Comparison of ENCODE assay signal across 27 cellular contexts in the genomic region with DNA sequence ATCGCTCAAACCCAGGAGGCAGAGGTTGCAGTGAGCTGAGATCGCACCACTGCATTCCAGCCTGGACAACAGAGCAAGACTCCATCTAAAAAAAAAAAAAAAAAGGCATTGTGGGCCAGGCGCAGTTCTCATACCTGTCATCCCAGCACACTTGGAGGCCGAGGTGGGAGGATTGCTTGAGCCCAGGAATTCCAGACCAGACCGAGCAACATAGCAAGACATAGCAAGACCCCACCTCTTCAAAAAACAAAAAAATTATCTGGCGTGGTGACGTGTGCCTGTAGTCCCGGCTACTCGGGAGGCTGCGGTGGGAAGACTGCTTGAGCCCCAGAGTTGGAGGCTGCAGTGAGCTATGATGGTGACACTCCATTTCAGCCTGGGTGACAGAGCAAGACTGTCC. TPM values are rescaled to one million over a fixed set of nuclear protein-coding genes. Genes with fewer than 3 reads are reported as not detected.
"Had no signal": no experiment of that assay in that cellular context is flagged by ENCODE, and none has a peak within 500 bp of the region (broad histone marks: within the 10 kb centered on the region; RNA-seq: fewer than 3 reads in every experiment).

No MANE protein-coding gene starts in this region.

- ATAC-seq: activated CD8-positive, alpha-beta memory T cell treated with anti-CD3 and anti-CD28 coated beads, Interleukin-2, amount 10 ng/mL, durations not matched to agents 7 days and 5 days; activated CD8-positive, alpha-beta T cell treated with anti-CD3 and anti-CD28 coated beads for 36 hours; activated naive CD8-positive, alpha-beta T cell treated with anti-CD3 and anti-CD28 coated beads, Interleukin-2, amount 50 U/mL, for 24 hours; natural killer cell treated with Interleukin-12 subunit alpha and Interleukin-12 subunit beta and Interleukin-15 and Interleukin-18, amount 100 ng/mL, for 72 hours; right lobe of liver; stimulated activated effector memory CD8-positive, alpha-beta T cell treated with anti-CD3 and anti-CD28 coated beads, Interleukin-12 subunit alpha, Interleukin-12 subunit beta, amount 100 ng/mL, for 72 hours; stimulated activated naive CD8-positive, alpha-beta T cell treated with anti-CD3 and anti-CD28 coated beads, Interleukin-15, amount 100 ng/mL, for 72 hours; T-cell had no signal

- H3K36me3 Mint-ChIP-seq: natural killer cell treated with Interleukin-12 subunit alpha and Interleukin-12 subunit beta and Interleukin-15 and Interleukin-18, amount 100 ng/mL, for 72 hours had no signal

- H3K9me3 ChIP-seq: ovary, right lobe of liver, vagina had no signal

- FAIRE-seq: small intestine had no signal

- H3K27ac ChIP-seq: left lung, ovary, right lobe of liver, vagina, VCaP had no signal

- H3K4me1 ChIP-seq: right lobe of liver had no signal

- H3K4me3 Mint-ChIP-seq: activated CD4-positive, alpha-beta T cell treated with anti-CD3 and anti-CD28 coated beads, Interleukin-2, amount 10 ng/mL, durations not matched to agents 7 days and 5 days; activated CD8-positive, alpha-beta memory T cell treated with anti-CD3 and anti-CD28 coated beads, Interleukin-2, amount 10 ng/mL, durations not matched to agents 7 days and 5 days; activated CD8-positive, alpha-beta T cell treated with anti-CD3 and anti-CD28 coated beads for 36 hours; activated naive CD8-positive, alpha-beta T cell treated with anti-CD3 and anti-CD28 coated beads, Interleukin-2, amount 50 U/mL, for 24 hours; activated T-helper 1 cell treated with anti-CD3 and anti-CD28 coated beads, Interleukin-12 subunit alpha, Interleukin-12 subunit beta, Interleukin-2, Interleukin-4 antibody, amounts not matched to agents 30 ng/mL and 10 ng/mL and 1 ng/mL, durations not matched to agents 14 hours and 24 hours and 36 hours; brain; natural killer cell treated with Interleukin-12 subunit alpha and Interleukin-12 subunit beta and Interleukin-15 and Interleukin-18, amount 100 ng/mL, for 72 hours; stimulated activated effector memory CD8-positive, alpha-beta T cell treated with anti-CD3 and anti-CD28 coated beads, Interleukin-12 subunit alpha, Interleukin-12 subunit beta, amount 100 ng/mL, for 72 hours; stimulated activated naive CD8-positive, alpha-beta T cell treated with anti-CD3 and anti-CD28 coated beads, Interleukin-15, amount 100 ng/mL, for 72 hours; T-cell; T-helper 2 cell treated with Interferon-gamma antibody and Interleukin-4, amounts not matched to agents 5 μg/mL and 100 μg/mL, for 36 hours had no signal

- H3K27ac Mint-ChIP-seq: activated CD4-positive, alpha-beta T cell treated with anti-CD3 and anti-CD28 coated beads, Interleukin-2, amount 10 ng/mL, durations not matched to agents 7 days and 5 days; activated CD8-positive, alpha-beta memory T cell treated with anti-CD3 and anti-CD28 coated beads, Interleukin-2, amount 10 ng/mL, durations not matched to agents 7 days and 5 days; activated CD8-positive, alpha-beta T cell treated with anti-CD3 and anti-CD28 coated beads for 36 hours; activated naive CD8-positive, alpha-beta T cell treated with anti-CD3 and anti-CD28 coated beads, Interleukin-2, amount 50 U/mL, for 24 hours; activated T-helper 1 cell treated with anti-CD3 and anti-CD28 coated beads, Interleukin-12 subunit alpha, Interleukin-12 subunit beta, Interleukin-2, Interleukin-4 antibody, amounts not matched to agents 30 ng/mL and 10 ng/mL and 1 ng/mL, durations not matched to agents 14 hours and 24 hours and 36 hours; natural killer cell treated with Interleukin-12 subunit alpha and Interleukin-12 subunit beta and Interleukin-15 and Interleukin-18, amount 100 ng/mL, for 72 hours; stimulated activated effector memory CD8-positive, alpha-beta T cell treated with anti-CD3 and anti-CD28 coated beads, Interleukin-12 subunit alpha, Interleukin-12 subunit beta, amount 100 ng/mL, for 72 hours; T-cell; T-helper 2 cell treated with Interferon-gamma antibody and Interleukin-4, amounts not matched to agents 5 μg/mL and 100 μg/mL, for 36 hours had no signal

- H3K9me3 Mint-ChIP-seq: activated naive CD8-positive, alpha-beta T cell treated with anti-CD3 and anti-CD28 coated beads, Interleukin-2, amount 50 U/mL, for 24 hours; natural killer cell treated with Interleukin-12 subunit alpha and Interleukin-12 subunit beta and Interleukin-15 and Interleukin-18, amount 100 ng/mL, for 72 hours; stimulated activated effector memory CD8-positive, alpha-beta T cell treated with anti-CD3 and anti-CD28 coated beads, Interleukin-12 subunit alpha, Interleukin-12 subunit beta, amount 100 ng/mL, for 72 hours; T-cell had no signal

- H3K27me3 Mint-ChIP-seq: activated CD4-positive, alpha-beta T cell treated with anti-CD3 and anti-CD28 coated beads, Interleukin-2, amount 10 ng/mL, durations not matched to agents 7 days and 5 days; activated CD8-positive, alpha-beta memory T cell treated with anti-CD3 and anti-CD28 coated beads, Interleukin-2, amount 10 ng/mL, durations not matched to agents 7 days and 5 days; activated CD8-positive, alpha-beta T cell treated with anti-CD3 and anti-CD28 coated beads for 36 hours; activated naive CD8-positive, alpha-beta T cell treated with anti-CD3 and anti-CD28 coated beads, Interleukin-2, amount 50 U/mL, for 24 hours; brain; natural killer cell treated with Interleukin-12 subunit alpha and Interleukin-12 subunit beta and Interleukin-15 and Interleukin-18, amount 100 ng/mL, for 72 hours; stimulated activated naive CD8-positive, alpha-beta T cell treated with anti-CD3 and anti-CD28 coated beads, Interleukin-15, amount 100 ng/mL, for 72 hours; T-cell had no signal

- H3K27me3 ChIP-seq: esophagus squamous epithelium, left lung, ovary, right lobe of liver, tibial nerve, vagina had no signal

- H3K36me3 ChIP-seq: ovary, right lobe of liver had no signal

- H3K4me3 ChIP-seq: esophagus squamous epithelium, left lung, ovary, right lobe of liver, tibial nerve, vagina had no signal

- DNase-seq: activated CD4-positive, alpha-beta T cell treated with anti-CD3 and anti-CD28 coated beads, Interleukin-2, amount 10 ng/mL, durations not matched to agents 7 days and 5 days; activated CD4-positive, CD25-positive, alpha-beta regulatory T cell treated with anti-CD3 and anti-CD28 coated beads, Interleukin-2, amount 50 U/mL, for 72 hours; activated CD8-positive, alpha-beta memory T cell treated with anti-CD3 and anti-CD28 coated beads, Interleukin-2, amount 10 ng/mL, durations not matched to agents 7 days and 5 days; activated CD8-positive, alpha-beta T cell treated with anti-CD3 and anti-CD28 coated beads for 36 hours; activated gamma-delta T cell; activated naive CD4-positive, alpha-beta T cell treated with anti-CD3 and anti-CD28 coated beads, Interleukin-2, amount 50 U/mL, for 16 hours; activated naive CD8-positive, alpha-beta T cell treated with anti-CD3 and anti-CD28 coated beads, Interleukin-2, amount 50 U/mL, for 24 hours; caudate nucleus; effector CD8-positive, alpha-beta T cell; esophagus squamous epithelium; mammary epithelial cell; right lobe of liver; small intestine; stimulated activated CD4-positive, alpha-beta T cell treated with anti-CD3 and anti-CD28 coated beads, Interleukin-2, amount 100 ng/mL, for 24 hours; stimulated activated naive CD8-positive, alpha-beta T cell treated with anti-CD3 and anti-CD28 coated beads, Interleukin-15, amount 100 ng/mL, for 72 hours; T-cell had no signal

RNA-seq across cellular contexts. Expression of gene TJP3, which starts 25.9 kb away (rescaled TPM):
- total RNA-seq: pulmonary artery endothelial cell had no signal
